ENCODE assay signal across 8 cellular contexts in genomic region chrX:49002091-49002935, GRCh38. TPM values are rescaled to one million over a fixed set of nuclear protein-coding genes. Genes with fewer than 3 reads are reported as not detected.
DNase-seq lines count a peak whose midpoint lies in the region; ATAC-seq and TF ChIP-seq lines count a peak whose summit lies in the region.

GRIPAP1 (minus strand) TSS chrX:49002264; CDS start chrX:49002229, 35 bp downstream.

- peak within 1 kb of the TSS; percentile 73 for H3K9ac ChIP-seq in mucosa of stomach (ENCODE audit: low read length)

- H3K4me2 ChIP-seq in PC-9 = peak within 1 kb of the TSS; percentile 62

- peak within 1 kb of the TSS; percentile 92 for H3K27ac ChIP-seq in PC-9

- TF ChIP-seq POLR2A in erythroblast (IDR thresholded peaks at IDR 0.05; ENCODE audit: low read length) = peak; percentile 83

- peak within 1 kb of the TSS; percentile 95 to 98 (median 96) for H3K4me3 Mint-ChIP-seq in IgD-negative memory B cell

- no TSS peak for BruUV-seq in PC-9 (replicated peaks; lab: Mats Ljungman, UMichigan)

- H3K9me3 ChIP-seq in PC-9 (ENCODE audit: insufficient read depth, low read depth) = no peaks in the 10 kb centered on the region
- no peaks in the 10 kb centered on the region for H3K9me3 ChIP-seq in mucosa of stomach (ENCODE audit: control insufficient read depth, low read length)

- H3K27me3 Mint-ChIP-seq in IgD-negative memory B cell = no peaks in the 10 kb centered on the region

- 0 out of 2 replicates have a peak, but pooled peaks cover 6% of the 10 kb centered on the region for H3K79me2 ChIP-seq in PC-9 (ENCODE audit: low read depth)

- no peaks in the 10 kb centered on the region for H3K4me1 ChIP-seq in PC-9 (replicated peaks; ENCODE audit: insufficient read depth)
- H3K4me1 ChIP-seq in mucosa of stomach (ENCODE audit: control insufficient read depth, insufficient read depth, low read length) = no peaks in the 10 kb centered on the region

- H3K4me3 ChIP-seq in PC-9 = peak within 1 kb of the TSS; percentile 64
- peak within 1 kb of the TSS; percentile 63 for H3K4me3 ChIP-seq in mucosa of stomach (ENCODE audit: low read length)

- H3K4me1 Mint-ChIP-seq in IgD-negative memory B cell = peaks cover 5 to 19% (median 8%) of the 10 kb centered on the region in 3 donors

- ATAC-seq in GM21526 (IDR thresholded peaks at IDR 0.05; ENCODE audit: low FRiP score, unreplicated experiment) = peak; percentile 67

- H3K27me3 ChIP-seq in PC-9 (ENCODE audit: insufficient read depth, low read depth) = no peaks in the 10 kb centered on the region
- H3K27me3 ChIP-seq in mucosa of stomach (ENCODE audit: control insufficient read depth, insufficient read depth, low read length) = no peaks in the 10 kb centered on the region

- POLR2A ChIA-PET in PC-9 (lab: Charles Lee; ENCODE audit: unreplicated experiment) = interaction anchor here (0.6 kb wide), 3 partner anchors 13 to 72 kb away, joined by 9 to 29 read pairs (median 25); partner anchors contain the start of gene TFE3

- H3K9me3 Mint-ChIP-seq in IgD-negative memory B cell = no peaks in the 10 kb centered on the region

- H3K36me3 Mint-ChIP-seq in IgD-negative memory B cell = no peaks in the 10 kb centered on the region

- H3K9me2 ChIP-seq in PC-9 (ENCODE audit: insufficient read depth) = no peaks in the 10 kb centered on the region

- intact Hi-C loops in PC-9 (cut with micrococcal nuclease; ENCODE audit: unreplicated experiment) = loop anchor here (5.0 kb wide), 1 partner anchor 40 kb away; the partner anchor contains the start of gene TFE3

- no peak for TF ChIP-seq CTCF in PC-9 (conservative IDR thresholded peaks at IDR 0.05)

- DNase-seq in DMS 273 (lab: John Stamatoyannopoulos, UW; ENCODE audit: unreplicated experiment) (peak; percentile 96), PC-9 (peak; percentile 42 to 60), erythroblast (lab: John Stamatoyannopoulos, UW) (peak; percentile 97)
- DNase-seq in activated T-cell treated with anti-CD3 and anti-CD28 coated beads, Interleukin-2, amount 50 U/mL, for 1 hour = peak; percentile 75
- peak; percentile 38 to 48 for DNase-seq in stimulated activated CD8-positive, alpha-beta memory T cell treated with anti-CD3 and anti-CD28 coated beads, Interleukin-7, amount 100 ng/mL, for 1 hour (ENCODE audit: low read depth in 2 of 2)

- H3K27ac Mint-ChIP-seq in IgD-negative memory B cell = peak within 1 kb of the TSS; percentile 95 to 99 (median 95)

- H2AFZ ChIP-seq in PC-9 = peak within 1 kb of the TSS; percentile 79

- CTCF ChIA-PET in PC-9 (lab: Charles Lee) = interaction anchor here (0.6 to 0.7 kb wide), 3 partner anchors 35 to 121 kb away, joined by 3 to 16 read pairs (median 3); partner anchors contain the start of gene SLC35A2

- no peaks in the 10 kb centered on the region for H3F3A ChIP-seq in PC-9 (ENCODE audit: insufficient read depth, low read depth)

- H4K20me1 ChIP-seq in PC-9 (ENCODE audit: insufficient read depth) = no peaks in the 10 kb centered on the region

- no peaks in the 10 kb centered on the region for H3K36me3 ChIP-seq in PC-9 (ENCODE audit: low read depth)
- H3K36me3 ChIP-seq in mucosa of stomach (ENCODE audit: control insufficient read depth, insufficient read depth, low read length) = no peaks in the 10 kb centered on the region

RNA-seq across cellular contexts. Expression of gene GRIPAP1, which starts in this region (rescaled TPM):
- 22.5 TPM for polyA plus RNA-seq in IgD-negative memory B cell
- total RNA-seq in PC-9 (2021) = 33.6 and 35.2 TPM in 2 replicates

Comparison
In these comparisons a context has a peak if more than half of its experiments do, and no peak if none do; other contexts are left out.
1. Peak in every context shown above with its lines: DNase-seq, ATAC-seq, H3K4me3 ChIP-seq and H3K27ac ChIP-seq.
2. DNase-seq: peak in every context shown above with its lines; median percentile 97 in erythroblast; 96 in DMS 273; 75 in activated T-cell treated with anti-CD3 and anti-CD28 coated beads, Interleukin-2, amount 50 U/mL, for 1 hour; 51 in PC-9; 43 in stimulated activated CD8-positive, alpha-beta memory T cell treated with anti-CD3 and anti-CD28 coated beads, Interleukin-7, amount 100 ng/mL, for 1 hour.